Comparison of ENCODE assay signal across 11 cellular contexts in genomic region chr3:52217409-52217805, GRCh38. TPM values are rescaled to one million over a fixed set of nuclear protein-coding genes. Genes with fewer than 3 reads are reported as not detected.
A peak's percentile ranks its signal among the peaks of the same experiment; 100 is the strongest.
DNase-seq lines count a peak whose midpoint lies in the region; ATAC-seq and TF ChIP-seq lines count a peak whose summit lies in the region.
"Had no signal": no experiment of that assay in that cellular context is flagged by ENCODE, and none has a peak within 500 bp of the region (broad histone marks: within the 10 kb centered on the region; RNA-seq: fewer than 3 reads in every experiment).

No MANE protein-coding gene starts in this region.

- TF ChIP-seq POLR2A in upper lobe of left lung (IDR thresholded peaks at IDR 0.05): no peak

- H3K27ac Mint-ChIP-seq in activated naive CD4-positive, alpha-beta T cell treated with anti-CD3 and anti-CD28 coated beads, Interleukin-2, amount 50 U/mL, for 24 hours: peak overlapping the region; percentile 62

- no peaks in the 10 kb centered on the region for H3K9me3 Mint-ChIP-seq in activated naive CD4-positive, alpha-beta T cell treated with anti-CD3 and anti-CD28 coated beads, Interleukin-2, amount 50 U/mL, for 24 hours

- no peaks in the 10 kb centered on the region for H3K27me3 ChIP-seq in adipocyte (replicated peaks; ENCODE audit: control insufficient read depth, insufficient read depth, low read length)
- no peaks in the 10 kb centered on the region for H3K27me3 ChIP-seq in mucosa of rectum (ENCODE audit: control insufficient read depth in 2 of 2, insufficient read depth in 2 of 2, low read length in 2 of 2)
- H3K27me3 ChIP-seq in upper lobe of left lung: no peaks in the 10 kb centered on the region

- peaks cover 2% of the 10 kb centered on the region for H3K36me3 Mint-ChIP-seq in activated naive CD4-positive, alpha-beta T cell treated with anti-CD3 and anti-CD28 coated beads, Interleukin-2, amount 50 U/mL, for 24 hours

- peak overlapping the region; percentile 3 for H3K9ac ChIP-seq in adipocyte (ENCODE audit: low read length)
- H3K9ac ChIP-seq in mucosa of rectum (ENCODE audit: low read depth in 1 of 2, low read length in 2 of 2): peak overlapping the region; percentile 44 to 58

- DNase-seq in activated naive CD4-positive, alpha-beta T cell treated with anti-CD3 and anti-CD28 coated beads, Interleukin-2, amount 50 U/mL, for 16 hours: no peak
- no peak for DNase-seq in adipocyte (ENCODE audit: low read depth)
- peak in 1 of 2 donors; percentile 22 for DNase-seq in upper lobe of left lung
- DNase-seq in hippocampal formation (lab: John Stamatoyannopoulos, UW): no peak
- DNase-seq: activated gamma-delta T cell, NCI-H146 had no signal

- WGBS in upper lobe of left lung, 2 donors: 49 to 50% methylated on average over 9 to 10 of the region's 10 CpGs

- peaks cover 36% of the 10 kb centered on the region for H3K36me3 ChIP-seq in adipocyte (ENCODE audit: control insufficient read depth, insufficient read depth, low read length, severe bottlenecking)
- H3K36me3 ChIP-seq in mucosa of rectum (ENCODE audit: control insufficient read depth in 2 of 2, insufficient read depth in 2 of 2, low read length in 2 of 2): peaks cover 25 to 27% of the 10 kb centered on the region in 2 donors
- H3K36me3 ChIP-seq in upper lobe of left lung: peaks cover 19 to 37% (median 31%) of the 10 kb centered on the region in 4 donors

- H3K9me3 ChIP-seq in adipocyte (ENCODE audit: control insufficient read depth, low read length): no peaks in the 10 kb centered on the region
- H3K9me3 ChIP-seq in mucosa of rectum (ENCODE audit: control insufficient read depth in 2 of 2, low read length in 2 of 2): no peaks in the 10 kb centered on the region
- no peaks in the 10 kb centered on the region for H3K9me3 ChIP-seq in upper lobe of left lung

- H3K4me3 ChIP-seq in adipocyte (ENCODE audit: low read length) (no peak overlapping the region), mucosa of rectum (ENCODE audit: low read length in 2 of 2) (peak overlapping the region; percentile 25 to 57), upper lobe of left lung (no peak overlapping the region)

- no peak for TF ChIP-seq CTCF in upper lobe of left lung (IDR thresholded peaks at IDR 0.05)

- H3K27me3 Mint-ChIP-seq in activated naive CD4-positive, alpha-beta T cell treated with anti-CD3 and anti-CD28 coated beads, Interleukin-2, amount 50 U/mL, for 24 hours: no peaks in the 10 kb centered on the region

- no peak for ATAC-seq in upper lobe of left lung (ENCODE audit: low FRiP score in 2 of 2)
- ATAC-seq in HG03442 (IDR thresholded peaks at IDR 0.05; ENCODE audit: unreplicated experiment): no peak
- no peak for ATAC-seq in GM18861 (IDR thresholded peaks at IDR 0.05; ENCODE audit: unreplicated experiment)

- H3K27ac ChIP-seq in mucosa of rectum (ENCODE audit: low read depth in 2 of 2, low read length in 2 of 2) (peak overlapping the region; percentile 88 to 93), upper lobe of left lung (peak overlapping the region; percentile 75 to 90 (median 79))

- H3K4me1 Mint-ChIP-seq in activated naive CD4-positive, alpha-beta T cell treated with anti-CD3 and anti-CD28 coated beads, Interleukin-2, amount 50 U/mL, for 24 hours: peaks cover 55% of the 10 kb centered on the region

- peaks cover 29% of the 10 kb centered on the region for H3K4me1 ChIP-seq in adipocyte (ENCODE audit: control insufficient read depth, insufficient read depth, low read length)
- peaks cover 30 to 32% of the 10 kb centered on the region in 2 donors for H3K4me1 ChIP-seq in mucosa of rectum (ENCODE audit: control insufficient read depth in 2 of 2, insufficient read depth in 2 of 2, low read length in 2 of 2)
- H3K4me1 ChIP-seq in upper lobe of left lung: peaks cover 43 to 52% (median 50%) of the 10 kb centered on the region in 4 donors

- H3K4me3 Mint-ChIP-seq in activated naive CD4-positive, alpha-beta T cell treated with anti-CD3 and anti-CD28 coated beads, Interleukin-2, amount 50 U/mL, for 24 hours: peak overlapping the region; percentile 53

- TF ChIP-seq EP300 in upper lobe of left lung (IDR thresholded peaks at IDR 0.05): no peak

RNA-seq across cellular contexts. Expression of gene TLR9, which starts 8.0 kb away (rescaled TPM):
- total RNA-seq in upper lobe of left lung: 1 to 10 TPM in 1 of 6 donors, under 1 TPM in 1, not detected in 4; 0.29 to 1.1 TPM
- total RNA-seq: SK-MEL-5 had no signal

RNA-seq across cellular contexts. Expression of gene ALAS1, which starts 19.4 kb away (rescaled TPM):
- 10 to 100 TPM; 53.2 to 97.3 (median 74.0) TPM for total RNA-seq in upper lobe of left lung

RNA-seq across cellular contexts. Expression of gene TWF2, which starts 21.6 kb away (rescaled TPM):
- 10 to 100 TPM; 31.9 to 83.5 (median 66.6) TPM for total RNA-seq in upper lobe of left lung

RNA-seq across cellular contexts. Expression of gene PPM1M, which starts 28.2 kb away (rescaled TPM):
- total RNA-seq in upper lobe of left lung: 10 to 100 TPM; 18.7 to 68.1 (median 47.8) TPM

Comparison
In these comparisons a context has a peak if more than half of its experiments do, and no peak if none do; other contexts are left out.
1. H3K4me3 ChIP-seq: peak in mucosa of rectum (2 of 2); none in adipocyte (single experiment) and upper lobe of left lung (0 of 4).